Comparison of ENCODE assay signal across 1 cellular context in genomic region chr7:33287738-33288137, GRCh38.
TF ChIP-seq lines count a peak whose summit lies in the region.

No MANE protein-coding gene starts in this region.

TF ChIP-seq in H1, 55 proteins besides CTCF, POLR2A, EP300 and RAD21:
- TF ChIP-seq CTBP2 (IDR thresholded peaks at IDR 0.05; ENCODE audit: borderline replicate concordance, insufficient read depth, insufficient read length, low read length) (no peak), GTF2F1 (IDR thresholded peaks at IDR 0.05; ENCODE audit: borderline replicate concordance, low read depth, low read length) (no peak), KDM1A (IDR thresholded peaks at IDR 0.05; ENCODE audit: borderline replicate concordance, low read length) (no peak), CHD7 (IDR thresholded peaks at IDR 0.05; ENCODE audit: insufficient replicate concordance, low read length) (no peak), BACH1 (IDR thresholded peaks at IDR 0.05; ENCODE audit: low read length) (no peak), CBX5 (IDR thresholded peaks at IDR 0.05; ENCODE audit: low read depth, low read length) (no peak), ATF2 (IDR thresholded peaks at IDR 0.05; ENCODE audit: low read length) (no peak), ZNF274 (IDR thresholded peaks at IDR 0.05; ENCODE audit: borderline replicate concordance, extremely low read depth, low read length) (no peak), CEBPB (IDR thresholded peaks at IDR 0.05; ENCODE audit: low read depth, low read length) (no peak), CREB1 (IDR thresholded peaks at IDR 0.05) (no peak), TEAD4 (IDR thresholded peaks at IDR 0.05; ENCODE audit: low read depth, low read length) (no peak), TCF12 (IDR thresholded peaks at IDR 0.05; ENCODE audit: low read depth, low read length) (no peak), SIN3A (conservative IDR thresholded peaks at IDR 0.05 in 1 of 2, IDR thresholded peaks at IDR 0.05 in 1 of 2; ENCODE audit: low read depth in 1 of 2, low read length in 2 of 2) (no peak)
TF ChIP-seq in H1: peak in this region for 0.
